Comparison of ENCODE assay signal across 12 cellular contexts in genomic region chr19:17874423-17875135, GRCh38. TPM values are rescaled to one million over a fixed set of nuclear protein-coding genes. Genes with fewer than 3 reads are reported as not detected.
DNase-seq lines count a peak whose midpoint lies in the region; ATAC-seq and TF ChIP-seq lines count a peak whose summit lies in the region.
"Had no signal": no experiment of that assay in that cellular context is flagged by ENCODE, and none has a peak within 500 bp of the region (broad histone marks: within the 10 kb centered on the region; RNA-seq: fewer than 3 reads in every experiment).

No MANE protein-coding gene starts in this region.

- intact Hi-C loops in Right ventricle myocardium inferior (cut with DNase I) (no loop called here), left ventricle myocardium superior (cut with micrococcal nuclease) (no loop called here)

- POLR2A ChIA-PET in WTC11 (lab: Charles Lee): no interaction called here

- DNase-seq in Right ventricle myocardium inferior (ENCODE audit: missing footprints) (peak; percentile 32), left ventricle myocardium superior (no peak), WTC11 (ENCODE audit: low spot score) (no peak), coronary artery (ENCODE audit: low spot score) (no peak), SJCRH30 (no peak), HT-29 (ENCODE audit: low spot score) (no peak)
- DNase-seq: DND-41, foreskin keratinocyte had no signal

- peak overlapping the region; percentile 69 for H3K4me3 ChIP-seq in iPS-15b (ENCODE audit: low read depth, low read length)
- no peak overlapping the region for H3K4me3 ChIP-seq in coronary artery
- no peak overlapping the region for H3K4me3 ChIP-seq in SJCRH30

- H3K4me1 ChIP-seq in iPS-15b (ENCODE audit: control insufficient read depth, insufficient read depth, low read length): no peaks in the 10 kb centered on the region
- no peaks in the 10 kb centered on the region for H3K4me1 ChIP-seq in SJCRH30
- H3K4me1 ChIP-seq: foreskin keratinocyte had no signal

- no peaks in the 10 kb centered on the region for H3K9me3 Mint-ChIP-seq in WTC11

- no peak overlapping the region for H3K9ac ChIP-seq in iPS-15b (ENCODE audit: low read depth, low read length)

- peaks cover 7% of the 10 kb centered on the region for H3K4me1 Mint-ChIP-seq in WTC11

- ATAC-seq in Right ventricle myocardium inferior: no peak
- ATAC-seq in left ventricle myocardium superior: no peak
- ATAC-seq in WTC11: no peak
- no peak for ATAC-seq in GM21423 (IDR thresholded peaks at IDR 0.05; ENCODE audit: unreplicated experiment)

- no peaks in the 10 kb centered on the region for H3K9me3 ChIP-seq in iPS-15b (ENCODE audit: control insufficient read depth, insufficient read depth, low read length)
- H3K9me3 ChIP-seq in SJCRH30 (replicated peaks): no peaks in the 10 kb centered on the region
- H3K9me3 ChIP-seq: breast epithelium had no signal

- H3K36me3 ChIP-seq in iPS-15b (ENCODE audit: control insufficient read depth, insufficient read depth, low read length) (no peaks in the 10 kb centered on the region), SJCRH30 (no peaks in the 10 kb centered on the region)
- H3K36me3 ChIP-seq: breast epithelium had no signal

- peak overlapping the region; percentile 68 for H3K4me3 Mint-ChIP-seq in WTC11

- TF ChIP-seq CTCF in WTC11 (IDR thresholded peaks at IDR 0.05) (no peak), coronary artery (IDR thresholded peaks at IDR 0.05) (no peak)

- no peaks in the 10 kb centered on the region for H3K36me3 Mint-ChIP-seq in WTC11

- no peak overlapping the region for H3K27ac ChIP-seq in coronary artery
- no peak overlapping the region for H3K27ac ChIP-seq in SJCRH30
- H3K27ac ChIP-seq: breast epithelium, foreskin keratinocyte had no signal

- H3K27me3 Mint-ChIP-seq in WTC11 (ENCODE audit: low read depth): peaks cover 13% of the 10 kb centered on the region

- H3K27me3 ChIP-seq in iPS-15b (ENCODE audit: control insufficient read depth, insufficient read depth, low read length): peaks cover 19% of the 10 kb centered on the region
- H3K27me3 ChIP-seq in SJCRH30: peaks cover 19% of the 10 kb centered on the region; the same call in 1 of the 2 replicates

- no peak overlapping the region for H3K27ac Mint-ChIP-seq in WTC11

- CTCF ChIA-PET in WTC11 (lab: Charles Lee): interaction anchor here (1.7 kb wide), 1 partner anchor 58 kb away, joined by 12 read pairs; the partner anchor contains the start of gene CCDC124

TF ChIP-seq in WTC11, 78 proteins besides CTCF, POLR2A, EP300 and RAD21:
- TF ChIP-seq, protein P1, sequence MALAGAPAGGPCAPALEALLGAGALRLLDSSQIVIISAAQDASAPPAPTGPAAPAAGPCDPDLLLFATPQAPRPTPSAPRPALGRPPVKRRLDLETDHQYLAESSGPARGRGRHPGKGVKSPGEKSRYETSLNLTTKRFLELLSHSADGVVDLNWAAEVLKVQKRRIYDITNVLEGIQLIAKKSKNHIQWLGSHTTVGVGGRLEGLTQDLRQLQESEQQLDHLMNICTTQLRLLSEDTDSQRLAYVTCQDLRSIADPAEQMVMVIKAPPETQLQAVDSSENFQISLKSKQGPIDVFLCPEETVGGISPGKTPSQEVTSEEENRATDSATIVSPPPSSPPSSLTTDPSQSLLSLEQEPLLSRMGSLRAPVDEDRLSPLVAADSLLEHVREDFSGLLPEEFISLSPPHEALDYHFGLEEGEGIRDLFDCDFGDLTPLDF (CRISPR knock-in tag; IDR thresholded peaks at IDR 0.05): no peak
- TF ChIP-seq KAT7 (CRISPR knock-in tag; IDR thresholded peaks at IDR 0.05; ENCODE audit: borderline replicate concordance) (no peak), HMGA2 (CRISPR knock-in tag; IDR thresholded peaks at IDR 0.05) (no peak), RELA (CRISPR knock-in tag; IDR thresholded peaks at IDR 0.05; ENCODE audit: borderline replicate concordance) (no peak), ATF6 (CRISPR knock-in tag; IDR thresholded peaks at IDR 0.05) (no peak), ZNF121 (CRISPR knock-in tag; IDR thresholded peaks at IDR 0.05) (no peak), TP53 (CRISPR knock-in tag; IDR thresholded peaks at IDR 0.05) (no peak), ZNF232 (CRISPR knock-in tag; IDR thresholded peaks at IDR 0.05) (no peak)
- TF ChIP-seq, protein P2, sequence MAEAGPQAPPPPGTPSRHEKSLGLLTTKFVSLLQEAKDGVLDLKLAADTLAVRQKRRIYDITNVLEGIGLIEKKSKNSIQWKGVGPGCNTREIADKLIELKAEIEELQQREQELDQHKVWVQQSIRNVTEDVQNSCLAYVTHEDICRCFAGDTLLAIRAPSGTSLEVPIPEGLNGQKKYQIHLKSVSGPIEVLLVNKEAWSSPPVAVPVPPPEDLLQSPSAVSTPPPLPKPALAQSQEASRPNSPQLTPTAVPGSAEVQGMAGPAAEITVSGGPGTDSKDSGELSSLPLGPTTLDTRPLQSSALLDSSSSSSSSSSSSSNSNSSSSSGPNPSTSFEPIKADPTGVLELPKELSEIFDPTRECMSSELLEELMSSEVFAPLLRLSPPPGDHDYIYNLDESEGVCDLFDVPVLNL (CRISPR knock-in tag; IDR thresholded peaks at IDR 0.05; ENCODE audit: borderline replicate concordance, low read depth): no peak
TF ChIP-seq in WTC11: peak in this region for 0.

RNA-seq across cellular contexts. Expression of gene SLC5A5, which starts 2.8 kb away (rescaled TPM):
- total RNA-seq in Right ventricle myocardium inferior (not detected), left ventricle myocardium superior (not detected), WTC11 (2021) (2.5 TPM in 3 replicates)
- total RNA-seq in SJCRH30 (2014; rRNA removed; shearing (Covaris generic)): not detected in 2 replicates
- total RNA-seq in HT-29 (2014; rRNA removed; shearing (Covaris generic)): not detected in 2 replicates
- total RNA-seq: breast epithelium, renal cortical epithelial cell had no signal

RNA-seq across cellular contexts. Expression of gene RPL18A, which starts 14.9 kb away (rescaled TPM):
- total RNA-seq in Right ventricle myocardium inferior (860 TPM), left ventricle myocardium superior (720 TPM), WTC11 (2021) (2,950 to 3,448 TPM (median 3,445 TPM) in 3 replicates)
- total RNA-seq in SJCRH30 (2014; rRNA removed; shearing (Covaris generic)): 2,642 and 3,011 TPM in 2 replicates
- 2,120 and 2,211 TPM in 2 replicates for total RNA-seq in HT-29 (2014; rRNA removed; shearing (Covaris generic))

RNA-seq across cellular contexts. Expression of gene JAK3, which starts 26.8 kb away (rescaled TPM):
- total RNA-seq in Right ventricle myocardium inferior (1.9 TPM), left ventricle myocardium superior (1.5 TPM), WTC11 (2021) (4.4 to 5.6 TPM (median 5.6 TPM) in 3 replicates)
- total RNA-seq in SJCRH30 (2014; rRNA removed; shearing (Covaris generic)): 0.03 and 0.04 TPM in 2 replicates
- 0.23 and 0.31 TPM in 2 replicates for total RNA-seq in HT-29 (2014; rRNA removed; shearing (Covaris generic))

RNA-seq across cellular contexts. Expression of gene INSL3, which starts 53.3 kb away (rescaled TPM):
- total RNA-seq in Right ventricle myocardium inferior (not detected), left ventricle myocardium superior (not detected), WTC11 (2021) (0.79 to 1.2 TPM (median 1.2 TPM) in 3 replicates)
- total RNA-seq in SJCRH30 (2014; rRNA removed; shearing (Covaris generic)): not detected in 2 replicates
- not detected in 2 replicates for total RNA-seq in HT-29 (2014; rRNA removed; shearing (Covaris generic))
- total RNA-seq: renal cortical epithelial cell had no signal

RNA-seq across cellular contexts. Expression of gene CCDC124, which starts 58.2 kb away (rescaled TPM):
- 85.9 TPM for total RNA-seq in Right ventricle myocardium inferior
- total RNA-seq in left ventricle myocardium superior: 83.9 TPM
- 152 to 159 TPM (median 156 TPM) in 3 replicates for total RNA-seq in WTC11 (2021)
- total RNA-seq in SJCRH30 (2014; rRNA removed; shearing (Covaris generic)): 106 and 111 TPM in 2 replicates
- 77.2 and 85.3 TPM in 2 replicates for total RNA-seq in HT-29 (2014; rRNA removed; shearing (Covaris generic))
